In the genomic region with DNA sequence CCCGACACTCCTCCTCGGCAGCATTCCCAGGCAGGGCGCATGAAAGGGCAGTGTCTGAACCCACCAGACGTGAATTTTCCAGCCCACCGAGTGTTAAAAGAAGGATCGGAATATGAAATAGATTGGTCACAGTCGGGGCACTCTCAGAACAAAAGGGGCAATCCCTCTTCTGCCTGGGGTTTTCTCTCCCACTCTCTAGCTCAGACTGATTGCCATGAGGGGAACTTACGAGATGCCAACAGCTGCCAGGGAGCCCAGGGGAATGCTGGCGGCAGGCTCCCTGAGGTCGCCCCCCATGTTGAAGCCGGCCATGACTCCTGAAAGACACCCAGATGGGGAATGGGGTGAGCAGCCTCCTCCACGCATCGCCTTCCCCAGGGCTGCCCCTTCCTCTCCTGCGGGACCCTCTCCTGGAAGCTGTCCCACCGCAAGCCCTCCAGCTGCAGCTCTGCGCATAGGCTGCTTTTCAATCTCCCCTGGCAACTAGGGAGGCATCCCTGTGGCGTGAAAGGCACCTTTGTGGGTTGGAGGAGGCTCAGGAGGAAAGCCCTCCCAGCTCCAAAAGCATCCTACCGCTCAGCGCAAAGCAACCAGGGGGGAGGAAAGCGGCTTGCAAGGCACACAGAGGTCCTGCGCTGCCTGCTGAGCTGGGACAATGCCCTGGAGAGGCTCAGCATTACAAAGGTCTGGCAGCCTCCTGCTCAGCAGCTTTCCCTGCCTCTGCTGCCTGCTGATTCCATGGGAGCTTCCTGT, we compare ENCODE assay signal across 10 cellular contexts.
DNase-seq lines count a peak whose midpoint lies in the region; ATAC-seq and TF ChIP-seq lines count a peak whose summit lies in the region.
"Had no signal": no experiment of that assay in that cellular context is flagged by ENCODE, and none has a peak within 500 bp of the region (broad histone marks: within the 10 kb centered on the region; RNA-seq: fewer than 3 reads in every experiment).

No MANE protein-coding gene starts in this region.

- H3K36me3 ChIP-seq in skeletal muscle tissue (ENCODE audit: control insufficient read depth in 3 of 3, insufficient read depth in 3 of 3, low read length in 3 of 3) (no peaks in the 10 kb centered on the region), A673 (ENCODE audit: insufficient read depth, low read length, poor library complexity, severe bottlenecking) (no peaks in the 10 kb centered on the region), ovary (no peaks in the 10 kb centered on the region)

- ATAC-seq in GM21367 (IDR thresholded peaks at IDR 0.05; ENCODE audit: unreplicated experiment): peak; percentile 23
- no peak for ATAC-seq in HG02970 (IDR thresholded peaks at IDR 0.05; ENCODE audit: low FRiP score, unreplicated experiment)

- CTCF ChIA-PET in A673 (lab: Charles Lee): no interaction called here

- TF ChIP-seq CTCF in A673 (conservative IDR thresholded peaks at IDR 0.05; ENCODE audit: low read depth, low read length): no peak
- TF ChIP-seq CTCF in ovary (IDR thresholded peaks at IDR 0.05): no peak

- peak overlapping the region in 1 of 3 donors; percentile 33 for H3K9ac ChIP-seq in skeletal muscle tissue (ENCODE audit: low read depth in 1 of 3, low read length in 3 of 3)

- 16 to 24% (median 18%) methylated on average over 21 of the region's 21 CpGs for WGBS in ovary, 3 donors

- H3K27ac ChIP-seq in skeletal muscle tissue (ENCODE audit: low read depth, low read length) (no peak overlapping the region), A673 (ENCODE audit: low read depth, low read length, poor library complexity, severe bottlenecking) (no peak overlapping the region), ovary (no peak overlapping the region)

- TF ChIP-seq POLR2A in ovary (IDR thresholded peaks at IDR 0.05): no peak

- POLR2A ChIA-PET in A673 (lab: Charles Lee; ENCODE audit: low non-redundant PET): interaction anchor here (0.6 kb wide), 1 partner anchor 61 kb away, joined by 3 read pairs; no protein-coding TSS in a partner anchor

- no peaks in the 10 kb centered on the region for H3K27me3 ChIP-seq in skeletal muscle tissue (ENCODE audit: control insufficient read depth in 3 of 3, insufficient read depth in 3 of 3, low read length in 3 of 3)
- H3K27me3 ChIP-seq in A673 (replicated peaks; ENCODE audit: insufficient read depth, low read depth, low read length, poor library complexity): no peaks in the 10 kb centered on the region
- H3K27me3 ChIP-seq in ovary: no peaks in the 10 kb centered on the region

- no TSS peak for BruUV-seq in A673 (replicated peaks; lab: Mats Ljungman, UMichigan)

- H3K9me3 ChIP-seq in skeletal muscle tissue (ENCODE audit: control insufficient read depth in 3 of 3, low read length in 3 of 3) (no peaks in the 10 kb centered on the region), A673 (ENCODE audit: low read depth, low read length, poor library complexity, severe bottlenecking) (no peaks in the 10 kb centered on the region), ovary (no peaks in the 10 kb centered on the region)

- H3K4me3 ChIP-seq in skeletal muscle tissue (ENCODE audit: low read length in 3 of 3) (peak overlapping the region; percentile 15 to 35 (median 19)), A673 (ENCODE audit: low read depth, low read length, poor library complexity, severe bottlenecking) (no peak overlapping the region), ovary (no peak overlapping the region)

- DNase-seq in SK-N-DZ (ENCODE audit: low spot score): peak; percentile 47
- DNase-seq in iPS DF 4.7 (ENCODE audit: extremely low read depth, low spot score): peak; percentile 85
- DNase-seq in A673 (ENCODE audit: low spot score): no peak
- no peak for DNase-seq in ovary
- DNase-seq in NCI-H2107 (lab: John Stamatoyannopoulos, UW): no peak
- DNase-seq: NCI-H1436; stimulated activated naive CD4-positive, alpha-beta T cell treated with Interleukin-2 at 50 U/mL for 16 hours had no signal

- no peak for TF ChIP-seq EP300 in ovary (IDR thresholded peaks at IDR 0.05)

- intact Hi-C loops in A673 (cut with micrococcal nuclease; ENCODE audit: unreplicated experiment): no loop called here
- intact Hi-C loops in ovary (cut with DNase I): no loop called here

- H3K4me1 ChIP-seq in skeletal muscle tissue (ENCODE audit: control insufficient read depth in 3 of 3, insufficient read depth in 3 of 3, low read length in 3 of 3): peaks cover 27 to 31% (median 27%) of the 10 kb centered on the region in 3 donors
- peaks cover 25% of the 10 kb centered on the region for H3K4me1 ChIP-seq in A673 (ENCODE audit: insufficient read depth, low read length, poor library complexity, severe bottlenecking)
- peaks cover 27% of the 10 kb centered on the region for H3K4me1 ChIP-seq in ovary (ENCODE audit: insufficient read depth)

Comparison
In these comparisons a context has a peak if more than half of its experiments do, and no peak if none do; other contexts are left out.
1. DNase-seq: peak in SK-N-DZ (single experiment) and iPS DF 4.7 (single experiment); none in A673 (single experiment), ovary (0 of 5) and NCI-H2107 (single experiment).
2. H3K4me3 ChIP-seq: peak in skeletal muscle tissue (3 of 3); none in A673 (single experiment) and ovary (single experiment).